In the genomic region with DNA sequence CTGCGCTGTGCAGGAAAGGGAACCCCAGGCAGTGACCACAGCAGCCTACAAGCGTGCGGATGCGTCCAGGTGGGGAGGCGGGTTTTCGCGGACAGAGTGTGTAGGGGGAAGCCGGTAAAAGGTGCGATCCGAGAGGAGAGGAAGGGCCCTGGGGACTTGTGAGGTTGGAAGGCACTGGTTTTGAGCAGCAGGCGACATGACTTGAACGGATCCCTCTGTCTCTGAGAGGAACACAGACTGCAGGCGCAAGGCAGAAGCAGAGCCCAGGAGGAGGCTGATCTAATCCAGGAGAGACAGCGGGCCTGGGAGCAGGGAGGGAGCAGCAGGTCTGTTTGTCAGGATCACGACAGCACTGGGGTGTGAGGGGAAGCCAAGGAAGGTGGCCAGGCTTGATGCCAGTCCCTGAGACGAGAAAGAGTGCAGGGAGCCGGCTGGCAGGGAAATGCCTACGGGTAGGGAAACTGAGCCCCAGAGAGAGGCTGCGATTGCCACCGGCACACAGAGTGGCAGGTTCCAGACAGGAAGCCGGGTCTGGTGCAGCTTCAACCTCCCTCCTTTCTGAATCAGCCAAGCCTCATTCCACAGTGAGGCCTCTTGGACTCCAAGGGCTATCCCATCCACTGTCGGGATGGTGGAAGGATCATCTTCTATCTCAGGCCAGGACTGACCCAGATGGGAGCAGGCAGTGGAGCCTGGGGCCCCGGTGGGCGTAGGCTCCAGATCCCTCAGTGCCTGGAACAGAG, we compare ENCODE assay signal across 17 cellular contexts. TPM values are rescaled to one million over a fixed set of nuclear protein-coding genes. Genes with fewer than 3 reads are reported as not detected.
DNase-seq lines count a peak whose midpoint lies in the region; ATAC-seq and TF ChIP-seq lines count a peak whose summit lies in the region.
"Had no signal": no experiment of that assay in that cellular context is flagged by ENCODE, and none has a peak within 500 bp of the region (broad histone marks: within the 10 kb centered on the region; RNA-seq: fewer than 3 reads in every experiment).

No MANE protein-coding gene starts in this region.

- H3K4me3 ChIP-seq in endodermal cell (ENCODE audit: low read length) = no peak overlapping the region
- H3K4me3 ChIP-seq: Peyer's patch had no signal

- no peak overlapping the region for H4K5ac ChIP-seq in H9 (ENCODE audit: insufficient read length, low read depth, low read length)

- CTCF ChIA-PET in T-cell (lab: Charles Lee) = no interaction called here

- no peaks in the 10 kb centered on the region for H3K79me1 ChIP-seq in H9 (ENCODE audit: insufficient read depth, low read depth, low read length, poor library complexity, severe bottlenecking)

- H3K79me2 ChIP-seq in H9 (ENCODE audit: insufficient read depth, low read length) = no peaks in the 10 kb centered on the region

- no peak overlapping the region for H2AK5ac ChIP-seq in H9 (ENCODE audit: insufficient read length, low read length)

- in situ Hi-C loops in G401 (cut with HindIII; ENCODE audit: low sequenced_read_pairs) = no loop called here

- no peak overlapping the region for H3K14ac ChIP-seq in H9 (ENCODE audit: insufficient read depth, low read length)

- no peaks in the 10 kb centered on the region for H4K20me1 ChIP-seq in H9 (ENCODE audit: control insufficient read depth, insufficient read depth, insufficient read length)

- H3K36me3 ChIP-seq in endodermal cell (ENCODE audit: control insufficient read depth, insufficient read depth, low read length) = peaks cover 63% of the 10 kb centered on the region

- no peak overlapping the region for H4K91ac ChIP-seq in H9 (ENCODE audit: insufficient read length, low read depth, low read length)

- H3K4me1 ChIP-seq in H9 (ENCODE audit: insufficient read depth, low read length) (no peaks in the 10 kb centered on the region), endodermal cell (ENCODE audit: control insufficient read depth, insufficient read depth, low read length) (peaks cover under 1% of the 10 kb centered on the region)

- no peak for TF ChIP-seq CTCF in H9 (conservative IDR thresholded peaks at IDR 0.05)
- TF ChIP-seq CTCF in endodermal cell (conservative IDR thresholded peaks at IDR 0.05) = no peak
- TF ChIP-seq CTCF in nephron (IDR thresholded peaks at IDR 0.05; ENCODE audit: unreplicated experiment in 3 of 3) = no peak

- peaks cover 0 to 9% of the 10 kb centered on the region in 2 experiments; a peak in 2 of 4 replicates for H3K4me1 Mint-ChIP-seq in H9
- H3K4me1 Mint-ChIP-seq in endodermal cell = peaks cover 18% of the 10 kb centered on the region
- H3K4me1 Mint-ChIP-seq in nephron = peaks cover 14% of the 10 kb centered on the region
- no peaks in the 10 kb centered on the region for H3K4me1 Mint-ChIP-seq in T-cell

- H3K27ac ChIP-seq in H9 (ENCODE audit: insufficient read length, low read depth, low read length) (no peak overlapping the region), endodermal cell (ENCODE audit: low read depth, low read length) (no peak overlapping the region)

- peak overlapping the region in 2 of 3 experiments; percentile 64 to 78; a peak in 4 of 7 replicates for H3K27ac Mint-ChIP-seq in H9
- H3K27ac Mint-ChIP-seq in endodermal cell = peak overlapping the region; percentile 86
- H3K27ac Mint-ChIP-seq in nephron = peak overlapping the region; percentile 36 to 75 (median 67)
- no peak overlapping the region for H3K27ac Mint-ChIP-seq in T-cell
- H3K27ac Mint-ChIP-seq: CD8-positive, alpha-beta T cell had no signal

- no peaks in the 10 kb centered on the region for H3K9me3 Mint-ChIP-seq in H9
- H3K9me3 Mint-ChIP-seq in endodermal cell = no peaks in the 10 kb centered on the region
- H3K9me3 Mint-ChIP-seq in nephron = no peaks in the 10 kb centered on the region
- no peaks in the 10 kb centered on the region for H3K9me3 Mint-ChIP-seq in T-cell
- H3K9me3 Mint-ChIP-seq: CD8-positive, alpha-beta T cell had no signal

- H3K4me2 ChIP-seq in H9 (ENCODE audit: insufficient read depth, insufficient read length, low read length) = no peak overlapping the region

- H3K9ac ChIP-seq in H9 (ENCODE audit: extremely low read depth, insufficient read length, low read length) (no peak overlapping the region), endodermal cell (ENCODE audit: extremely low read depth, low read length, poor library complexity, severe bottlenecking) (no peak overlapping the region)

- H3K36me3 Mint-ChIP-seq in H9 (ENCODE audit: insufficient read depth in 1 of 3, low read depth in 3 of 3) (no peaks in the 10 kb centered on the region), endodermal cell (ENCODE audit: low read depth) (peaks cover 62% of the 10 kb centered on the region), nephron (ENCODE audit: low read depth) (peaks cover 4% of the 10 kb centered on the region), T-cell (no peaks in the 10 kb centered on the region)
- H3K36me3 Mint-ChIP-seq: CD8-positive, alpha-beta T cell had no signal

- H3K56ac ChIP-seq in H9 (ENCODE audit: insufficient read length, low read depth, low read length) = no peak overlapping the region

- peak; percentile 71 for DNase-seq in G401 (ENCODE audit: low spot score)
- no peak for DNase-seq in H9
- no peak for DNase-seq in endodermal cell
- DNase-seq in T-cell = no peak
- no peak for DNase-seq in NCI-H2196 (lab: John Stamatoyannopoulos, UW; ENCODE audit: unreplicated experiment)
- DNase-seq in mucosa of gallbladder (ENCODE audit: low spot score) = no peak
- DNase-seq: CD8-positive, alpha-beta T cell; DND-41; GF-D8; GOT3; IMR-90; Kasumi-1; NCI-H1417; NCI-H2029; SHP77 had no signal

- H3K18ac ChIP-seq in H9 (ENCODE audit: insufficient read length, low read depth, low read length) = no peak overlapping the region

- H3K27me3 Mint-ChIP-seq in H9 (ENCODE audit: low read depth) (peaks cover 9% of the 10 kb centered on the region), endodermal cell (ENCODE audit: insufficient read depth) (no peaks in the 10 kb centered on the region), nephron (ENCODE audit: low read depth) (peaks cover 13% of the 10 kb centered on the region), T-cell (peaks cover 9% of the 10 kb centered on the region in 2 donors)

- no peak overlapping the region for H4K8ac ChIP-seq in H9 (replicated peaks; ENCODE audit: insufficient read length, low read depth, low read length)

- no peak overlapping the region for H3K23ac ChIP-seq in H9 (ENCODE audit: insufficient read length, low read depth, low read length)

- H2AFZ ChIP-seq in H9 (ENCODE audit: low read length) = no peak overlapping the region

- no peaks in the 10 kb centered on the region for H3K27me3 ChIP-seq in H9 (ENCODE audit: insufficient read depth, low read length)
- H3K27me3 ChIP-seq in endodermal cell (ENCODE audit: control insufficient read depth, insufficient read depth, low read length, poor library complexity, severe bottlenecking) = no peaks in the 10 kb centered on the region
- H3K27me3 ChIP-seq: Peyer's patch had no signal

- no peak overlapping the region for H2BK15ac ChIP-seq in H9 (ENCODE audit: low read depth, low read length)

- no peak overlapping the region for H2BK20ac ChIP-seq in H9 (ENCODE audit: low read depth, low read length, poor library complexity, severe bottlenecking)

- H3K9me3 ChIP-seq in H9 (ENCODE audit: control insufficient read depth, low read depth, low read length) (no peaks in the 10 kb centered on the region), endodermal cell (ENCODE audit: control insufficient read depth, low read length) (no peaks in the 10 kb centered on the region)
- H3K9me3 ChIP-seq: Peyer's patch had no signal

- no peak overlapping the region for H3T11ph ChIP-seq in H9 (ENCODE audit: low read length)

- no peak overlapping the region for H2BK120ac ChIP-seq in H9 (ENCODE audit: low read depth, low read length, poor library complexity, severe bottlenecking)

- no CpG with 5 or more reads among the region's 24 CpGs for WGBS in H9 (ENCODE audit: extremely low coverage, insufficient read length, low lambda C conversion rate)
- 87 to 92% methylated on average over 18 to 24 of the region's 24 CpGs for WGBS in endodermal cell (ENCODE audit: insufficient coverage in 1 of 2, insufficient read length in 1 of 2), 2 experiments

- H3K4me3 Mint-ChIP-seq in H9 (peak overlapping the region in 1 of 2 experiments; percentile 40; a peak in 1 of 5 replicates), endodermal cell (no peak overlapping the region), nephron (no peak overlapping the region), T-cell (no peak overlapping the region)
- H3K4me3 Mint-ChIP-seq: CD8-positive, alpha-beta T cell had no signal

- ATAC-seq in T-cell (replicated peaks in 1 of 4) = no peak
- ATAC-seq: CD8-positive, alpha-beta T cell had no signal

- H2BK5ac ChIP-seq in H9 (ENCODE audit: insufficient read length, low read length) = no peak overlapping the region

- POLR2A ChIA-PET in T-cell (lab: Charles Lee) = no interaction called here

- no peak overlapping the region for H2BK12ac ChIP-seq in H9 (ENCODE audit: insufficient read length, low read depth, low read length)

- H3K23me2 ChIP-seq in H9 (ENCODE audit: insufficient read length, low read depth, low read length, poor library complexity, severe bottlenecking) = no peaks in the 10 kb centered on the region

- no peak overlapping the region for H3K4ac ChIP-seq in H9 (ENCODE audit: low read depth, low read length)

RNA-seq across cellular contexts. Expression of a gene that starts 57.1 kb away (rescaled TPM):
- 0.06 and 0.17 TPM in 2 replicates for total RNA-seq in G401 (2014; rRNA removed; shearing (Covaris generic))
- total RNA-seq in H9 (2021) (0.04 TPM in 1 of 2 replicates, not detected in the other), endodermal cell (10 to 100 TPM; 56.3 to 58.0 TPM), T-cell (under 1 TPM in 3 of 5 donors, not detected in 2; 0.16 to 0.35 (median 0.32) TPM), mucosa of gallbladder (74.4 TPM)
- 12.3 TPM for polyA plus RNA-seq in endodermal cell (2013, experiment 1 of 2)
- polyA plus RNA-seq in endodermal cell (2013, experiment 2 of 2) = 15.2 TPM
- total RNA-seq: CD8-positive, alpha-beta T cell; IMR-90 had no signal
- polyA plus RNA-seq: IMR-90 had no signal

Comparison
In these comparisons a context has a peak if more than half of its experiments do, and no peak if none do; other contexts are left out.
1. H3K27ac Mint-ChIP-seq: peak in H9 (2 of 3), endodermal cell (single experiment) and nephron (3 of 3); none in T-cell (0 of 2).
2. RNA of a gene that starts 57.1 kb away (total RNA-seq): 74.4 TPM in mucosa of gallbladder (single experiment) and 56.3 to 58.0 TPM in endodermal cell; 0.06 to 0.17 TPM in G401, 0.16 to 0.35 TPM in T-cell and 0.04 TPM in H9; every median in the first group is over 10 times any median in the second.